Comparison of ENCODE assay signal across 34 cellular contexts in genomic region chr12:79978692-79979091, GRCh38.
"Had no signal": no experiment of that assay in that cellular context is flagged by ENCODE, and none has a peak within 500 bp of the region (broad histone marks: within the 10 kb centered on the region; RNA-seq: fewer than 3 reads in every experiment).

No MANE protein-coding gene starts in this region.

- H3K27me3 ChIP-seq: MG63 had no signal

- H3K36me3 ChIP-seq: MG63 had no signal

- H3K4me3 ChIP-seq: MG63 had no signal

- H3K9me3 ChIP-seq: MG63 had no signal

- DNase-seq: Karpas-422, Kasumi-1, MG63, MM.1S, MV-4-11, NCI-H1048, NCI-H1092, NCI-H1092 treated with DMSO at 0.1 percent for 48 hours, NCI-H1105, NCI-H1105 treated with DMSO at 0.1 percent for 48 hours, NCI-H1417, NCI-H1417 treated with DMSO at 0.1 percent for 48 hours, NCI-H1436, NCI-H1436 treated with DMSO at 0.1 percent for 48 hours, NCI-H1694, NCI-H1694 treated with DMSO at 0.1 percent for 48 hours, NCI-H187, NCI-H187 treated with DMSO at 0.1 percent for 48 hours, NCI-H1930, NCI-H2029, NCI-H2029 treated with DMSO at 0.1 percent for 48 hours, NCI-H2081, NCI-H2081 treated with DMSO at 0.1 percent for 48 hours, NCI-H2107, NCI-H2171, NCI-H2171 treated with DMSO at 0.1 percent for 48 hours, NCI-H2227 treated with DMSO at 0.1 percent for 48 hours, NCI-H226, NCI-H345, NCI-H446, NCI-H446 treated with DMSO at 0.1 percent for 48 hours, NCI-H510A, NCI-H510A treated with DMSO at 0.1 percent for 48 hours, NCI-H524 had no signal
